ENCODE assay signal across 2 cellular contexts in the genomic region with DNA sequence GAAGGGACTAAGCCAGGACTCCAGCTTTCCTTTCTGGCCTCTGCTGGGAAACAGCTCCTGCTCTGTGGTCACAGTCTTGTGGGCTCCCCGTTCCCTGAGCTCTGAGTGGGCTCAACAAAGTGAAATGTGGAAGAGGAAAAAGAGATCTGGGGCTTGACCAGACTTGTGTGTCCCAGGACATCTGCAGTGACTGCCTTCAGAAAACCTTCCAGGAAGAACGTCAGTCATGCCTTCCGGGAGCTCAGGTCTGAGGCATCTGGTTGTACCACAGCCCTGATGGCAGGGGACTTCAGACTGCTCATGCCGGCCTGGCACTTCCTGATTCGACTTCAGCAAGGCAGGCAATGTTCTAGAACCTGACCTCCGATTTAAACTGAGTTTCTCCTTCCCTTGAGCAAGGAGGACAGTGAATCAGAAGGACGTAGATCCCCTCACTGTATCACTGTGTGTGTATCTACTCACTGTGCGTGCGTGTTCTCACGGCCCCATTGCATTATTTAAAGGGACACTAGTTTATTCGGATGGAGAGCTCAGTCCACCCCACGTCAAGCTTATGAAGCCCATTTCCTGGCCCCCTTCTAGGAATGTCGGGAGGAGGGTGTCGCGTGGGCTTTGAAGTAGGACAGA.
A peak's percentile ranks its signal among the peaks of the same experiment; 100 is the strongest.
TF ChIP-seq lines count a peak whose summit lies in the region.

No MANE protein-coding gene starts in this region.

TF ChIP-seq in IMR-90, 13 proteins besides CTCF, POLR2A, EP300 and RAD21:
- TF ChIP-seq RFX5 (IDR thresholded peaks at IDR 0.05; ENCODE audit: low read depth, low read length), result no peak
- no peak for TF ChIP-seq MAFK (IDR thresholded peaks at IDR 0.05; ENCODE audit: low read depth, low read length)
- no peak for TF ChIP-seq MXI1 (IDR thresholded peaks at IDR 0.05; ENCODE audit: borderline replicate concordance, low read depth, low read length)
- TF ChIP-seq, protein P1, sequence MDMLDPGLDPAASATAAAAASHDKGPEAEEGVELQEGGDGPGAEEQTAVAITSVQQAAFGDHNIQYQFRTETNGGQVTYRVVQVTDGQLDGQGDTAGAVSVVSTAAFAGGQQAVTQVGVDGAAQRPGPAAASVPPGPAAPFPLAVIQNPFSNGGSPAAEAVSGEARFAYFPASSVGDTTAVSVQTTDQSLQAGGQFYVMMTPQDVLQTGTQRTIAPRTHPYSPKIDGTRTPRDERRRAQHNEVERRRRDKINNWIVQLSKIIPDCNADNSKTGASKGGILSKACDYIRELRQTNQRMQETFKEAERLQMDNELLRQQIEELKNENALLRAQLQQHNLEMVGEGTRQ (IDR thresholded peaks at IDR 0.05; ENCODE audit: low read depth, low read length), result no peak
- TF ChIP-seq SMC3 (IDR thresholded peaks at IDR 0.05; ENCODE audit: low read depth, low read length), result no peak
- TF ChIP-seq BHLHE40 (IDR thresholded peaks at IDR 0.05; ENCODE audit: low read depth, low read length), result no peak
- no peak for TF ChIP-seq RCOR1 (IDR thresholded peaks at IDR 0.05; ENCODE audit: insufficient replicate concordance, low read length)
- no peak for TF ChIP-seq MAZ (IDR thresholded peaks at IDR 0.05; ENCODE audit: borderline replicate concordance, low read depth, low read length)
- no peak for TF ChIP-seq NFE2L2 (IDR thresholded peaks at IDR 0.05; ENCODE audit: low read depth, low read length)
- TF ChIP-seq FOS (IDR thresholded peaks at IDR 0.05; ENCODE audit: low read depth, low read length), result no peak
- TF ChIP-seq, protein P2, sequence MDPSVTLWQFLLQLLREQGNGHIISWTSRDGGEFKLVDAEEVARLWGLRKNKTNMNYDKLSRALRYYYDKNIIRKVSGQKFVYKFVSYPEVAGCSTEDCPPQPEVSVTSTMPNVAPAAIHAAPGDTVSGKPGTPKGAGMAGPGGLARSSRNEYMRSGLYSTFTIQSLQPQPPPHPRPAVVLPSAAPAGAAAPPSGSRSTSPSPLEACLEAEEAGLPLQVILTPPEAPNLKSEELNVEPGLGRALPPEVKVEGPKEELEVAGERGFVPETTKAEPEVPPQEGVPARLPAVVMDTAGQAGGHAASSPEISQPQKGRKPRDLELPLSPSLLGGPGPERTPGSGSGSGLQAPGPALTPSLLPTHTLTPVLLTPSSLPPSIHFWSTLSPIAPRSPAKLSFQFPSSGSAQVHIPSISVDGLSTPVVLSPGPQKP (IDR thresholded peaks at IDR 0.05; ENCODE audit: borderline replicate concordance, low read depth, low read length), result no peak
- no peak for TF ChIP-seq CHD1 (IDR thresholded peaks at IDR 0.05; ENCODE audit: low read depth, low read length)
- TF ChIP-seq CEBPB (IDR thresholded peaks at IDR 0.05; ENCODE audit: low read depth, low read length), result no peak

TF ChIP-seq in HepG2, 621 proteins besides CTCF, POLR2A, EP300 and RAD21 (continues in another document):
- TF ChIP-seq ZNF569 (CRISPR knock-in tag; IDR thresholded peaks at IDR 0.05; ENCODE audit: borderline replicate concordance) (no peak), DR1 (CRISPR knock-in tag; IDR thresholded peaks at IDR 0.05) (no peak), FOXK2 (IDR thresholded peaks at IDR 0.05) (no peak), MIER3 (CRISPR knock-in tag; IDR thresholded peaks at IDR 0.05; ENCODE audit: borderline replicate concordance) (no peak), ZNF605 (CRISPR knock-in tag; IDR thresholded peaks at IDR 0.05) (peak; percentile 10; the same call in 1 of the 2 replicates), HMG20A (CRISPR knock-in tag; IDR thresholded peaks at IDR 0.05; ENCODE audit: borderline replicate concordance) (no peak), ZNF761 (CRISPR knock-in tag; conservative IDR thresholded peaks at IDR 0.05) (no peak), ZNF782 (CRISPR knock-in tag; IDR thresholded peaks at IDR 0.05; ENCODE audit: borderline replicate concordance) (no peak), SRF (IDR thresholded peaks at IDR 0.05; ENCODE audit: low read depth, low read length) (no peak), SNAPC2 (CRISPR knock-in tag; IDR thresholded peaks at IDR 0.05) (0 out of 2 replicates have a peak, but pooled peaks have one; percentile 46), HES4 (CRISPR knock-in tag; IDR thresholded peaks at IDR 0.05; ENCODE audit: borderline replicate concordance) (no peak; the same call in 1 of the 2 replicates), ZNF382 (CRISPR knock-in tag; IDR thresholded peaks at IDR 0.05; ENCODE audit: borderline replicate concordance) (no peak), ZNF670 (CRISPR knock-in tag; IDR thresholded peaks at IDR 0.05; ENCODE audit: borderline replicate concordance) (no peak), AKAP8 (CRISPR knock-in tag; IDR thresholded peaks at IDR 0.05) (no peak), SIX4 (CRISPR knock-in tag; IDR thresholded peaks at IDR 0.05) (no peak), ZNF768 (CRISPR knock-in tag; IDR thresholded peaks at IDR 0.05) (no peak), ZNF3 (CRISPR knock-in tag; IDR thresholded peaks at IDR 0.05) (no peak), MED1 (CRISPR knock-in tag; IDR thresholded peaks at IDR 0.05) (peak; percentile 29; the same call in 1 of the 2 replicates), ZNF570 (CRISPR knock-in tag; IDR thresholded peaks at IDR 0.05; ENCODE audit: borderline replicate concordance) (no peak), ZBTB3 (CRISPR knock-in tag; IDR thresholded peaks at IDR 0.05; ENCODE audit: borderline replicate concordance, low read depth) (no peak), ZNF766 (CRISPR knock-in tag; IDR thresholded peaks at IDR 0.05; ENCODE audit: borderline replicate concordance) (0 out of 2 replicates have a peak, but pooled peaks have one; percentile 27), ZFP36 (IDR thresholded peaks at IDR 0.05; ENCODE audit: borderline replicate concordance, low read depth, low read length, partially characterized antibody) (no peak), ZSCAN22 (CRISPR knock-in tag; IDR thresholded peaks at IDR 0.05) (no peak), HOXA9 (CRISPR knock-in tag; IDR thresholded peaks at IDR 0.05; ENCODE audit: borderline replicate concordance) (no peak), BHLHE40 (IDR thresholded peaks at IDR 0.05; ENCODE audit: low read length) (no peak), HNRNPLL (IDR thresholded peaks at IDR 0.05; ENCODE audit: low read depth, low read length, poor library complexity, severe bottlenecking) (no peak), CCDC6 (CRISPR knock-in tag; IDR thresholded peaks at IDR 0.05) (no peak), ZNF543 (CRISPR knock-in tag; IDR thresholded peaks at IDR 0.05) (no peak; the same call in 1 of the 2 replicates), SIN3B (IDR thresholded peaks at IDR 0.05; ENCODE audit: low read length) (no peak)
- TF ChIP-seq, protein P3, sequence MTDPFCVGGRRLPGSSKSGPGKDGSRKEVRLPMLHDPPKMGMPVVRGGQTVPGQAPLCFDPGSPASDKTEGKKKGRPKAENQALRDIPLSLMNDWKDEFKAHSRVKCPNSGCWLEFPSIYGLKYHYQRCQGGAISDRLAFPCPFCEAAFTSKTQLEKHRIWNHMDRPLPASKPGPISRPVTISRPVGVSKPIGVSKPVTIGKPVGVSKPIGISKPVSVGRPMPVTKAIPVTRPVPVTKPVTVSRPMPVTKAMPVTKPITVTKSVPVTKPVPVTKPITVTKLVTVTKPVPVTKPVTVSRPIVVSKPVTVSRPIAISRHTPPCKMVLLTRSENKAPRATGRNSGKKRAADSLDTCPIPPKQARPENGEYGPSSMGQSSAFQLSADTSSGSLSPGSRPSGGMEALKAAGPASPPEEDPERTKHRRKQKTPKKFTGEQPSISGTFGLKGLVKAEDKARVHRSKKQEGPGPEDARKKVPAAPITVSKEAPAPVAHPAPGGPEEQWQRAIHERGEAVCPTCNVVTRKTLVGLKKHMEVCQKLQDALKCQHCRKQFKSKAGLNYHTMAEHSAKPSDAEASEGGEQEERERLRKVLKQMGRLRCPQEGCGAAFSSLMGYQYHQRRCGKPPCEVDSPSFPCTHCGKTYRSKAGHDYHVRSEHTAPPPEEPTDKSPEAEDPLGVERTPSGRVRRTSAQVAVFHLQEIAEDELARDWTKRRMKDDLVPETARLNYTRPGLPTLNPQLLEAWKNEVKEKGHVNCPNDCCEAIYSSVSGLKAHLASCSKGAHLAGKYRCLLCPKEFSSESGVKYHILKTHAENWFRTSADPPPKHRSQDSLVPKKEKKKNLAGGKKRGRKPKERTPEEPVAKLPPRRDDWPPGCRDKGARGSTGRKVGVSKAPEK (CRISPR knock-in tag; IDR thresholded peaks at IDR 0.05; ENCODE audit: borderline replicate concordance), result peak; percentile 93; the same call in 1 of the 2 replicates
- TF ChIP-seq, protein P4, sequence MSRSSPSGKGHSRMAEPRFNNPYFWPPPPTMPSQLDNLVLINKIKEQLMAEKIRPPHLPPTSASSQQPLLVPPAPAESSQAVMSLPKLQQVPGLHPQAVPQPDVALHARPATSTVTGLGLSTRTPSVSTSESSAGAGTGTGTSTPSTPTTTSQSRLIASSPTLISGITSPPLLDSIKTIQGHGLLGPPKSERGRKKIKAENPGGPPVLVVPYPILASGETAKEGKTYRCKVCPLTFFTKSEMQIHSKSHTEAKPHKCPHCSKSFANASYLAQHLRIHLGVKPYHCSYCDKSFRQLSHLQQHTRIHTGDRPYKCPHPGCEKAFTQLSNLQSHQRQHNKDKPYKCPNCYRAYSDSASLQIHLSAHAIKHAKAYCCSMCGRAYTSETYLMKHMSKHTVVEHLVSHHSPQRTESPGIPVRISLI (CRISPR knock-in tag; IDR thresholded peaks at IDR 0.05; ENCODE audit: borderline replicate concordance), result no peak
- TF ChIP-seq, protein P5, sequence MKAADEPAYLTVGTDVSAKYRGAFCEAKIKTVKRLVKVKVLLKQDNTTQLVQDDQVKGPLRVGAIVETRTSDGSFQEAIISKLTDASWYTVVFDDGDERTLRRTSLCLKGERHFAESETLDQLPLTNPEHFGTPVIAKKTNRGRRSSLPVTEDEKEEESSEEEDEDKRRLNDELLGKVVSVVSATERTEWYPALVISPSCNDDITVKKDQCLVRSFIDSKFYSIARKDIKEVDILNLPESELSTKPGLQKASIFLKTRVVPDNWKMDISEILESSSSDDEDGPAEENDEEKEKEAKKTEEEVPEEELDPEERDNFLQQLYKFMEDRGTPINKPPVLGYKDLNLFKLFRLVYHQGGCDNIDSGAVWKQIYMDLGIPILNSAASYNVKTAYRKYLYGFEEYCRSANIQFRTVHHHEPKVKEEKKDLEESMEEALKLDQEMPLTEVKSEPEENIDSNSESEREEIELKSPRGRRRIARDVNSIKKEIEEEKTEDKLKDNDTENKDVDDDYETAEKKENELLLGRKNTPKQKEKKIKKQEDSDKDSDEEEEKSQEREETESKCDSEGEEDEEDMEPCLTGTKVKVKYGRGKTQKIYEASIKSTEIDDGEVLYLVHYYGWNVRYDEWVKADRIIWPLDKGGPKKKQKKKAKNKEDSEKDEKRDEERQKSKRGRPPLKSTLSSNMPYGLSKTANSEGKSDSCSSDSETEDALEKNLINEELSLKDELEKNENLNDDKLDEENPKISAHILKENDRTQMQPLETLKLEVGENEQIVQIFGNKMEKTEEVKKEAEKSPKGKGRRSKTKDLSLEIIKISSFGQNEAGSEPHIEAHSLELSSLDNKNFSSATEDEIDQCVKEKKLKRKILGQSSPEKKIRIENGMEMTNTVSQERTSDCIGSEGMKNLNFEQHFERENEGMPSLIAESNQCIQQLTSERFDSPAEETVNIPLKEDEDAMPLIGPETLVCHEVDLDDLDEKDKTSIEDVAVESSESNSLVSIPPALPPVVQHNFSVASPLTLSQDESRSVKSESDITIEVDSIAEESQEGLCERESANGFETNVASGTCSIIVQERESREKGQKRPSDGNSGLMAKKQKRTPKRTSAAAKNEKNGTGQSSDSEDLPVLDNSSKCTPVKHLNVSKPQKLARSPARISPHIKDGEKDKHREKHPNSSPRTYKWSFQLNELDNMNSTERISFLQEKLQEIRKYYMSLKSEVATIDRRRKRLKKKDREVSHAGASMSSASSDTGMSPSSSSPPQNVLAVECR (CRISPR knock-in tag; IDR thresholded peaks at IDR 0.05; ENCODE audit: borderline replicate concordance), result peak; percentile 21
- TF ChIP-seq, protein P6, sequence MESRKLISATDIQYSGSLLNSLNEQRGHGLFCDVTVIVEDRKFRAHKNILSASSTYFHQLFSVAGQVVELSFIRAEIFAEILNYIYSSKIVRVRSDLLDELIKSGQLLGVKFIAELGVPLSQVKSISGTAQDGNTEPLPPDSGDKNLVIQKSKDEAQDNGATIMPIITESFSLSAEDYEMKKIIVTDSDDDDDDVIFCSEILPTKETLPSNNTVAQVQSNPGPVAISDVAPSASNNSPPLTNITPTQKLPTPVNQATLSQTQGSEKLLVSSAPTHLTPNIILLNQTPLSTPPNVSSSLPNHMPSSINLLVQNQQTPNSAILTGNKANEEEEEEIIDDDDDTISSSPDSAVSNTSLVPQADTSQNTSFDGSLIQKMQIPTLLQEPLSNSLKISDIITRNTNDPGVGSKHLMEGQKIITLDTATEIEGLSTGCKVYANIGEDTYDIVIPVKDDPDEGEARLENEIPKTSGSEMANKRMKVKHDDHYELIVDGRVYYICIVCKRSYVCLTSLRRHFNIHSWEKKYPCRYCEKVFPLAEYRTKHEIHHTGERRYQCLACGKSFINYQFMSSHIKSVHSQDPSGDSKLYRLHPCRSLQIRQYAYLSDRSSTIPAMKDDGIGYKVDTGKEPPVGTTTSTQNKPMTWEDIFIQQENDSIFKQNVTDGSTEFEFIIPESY (CRISPR knock-in tag; IDR thresholded peaks at IDR 0.05), result no peak
- TF ChIP-seq, protein P7, sequence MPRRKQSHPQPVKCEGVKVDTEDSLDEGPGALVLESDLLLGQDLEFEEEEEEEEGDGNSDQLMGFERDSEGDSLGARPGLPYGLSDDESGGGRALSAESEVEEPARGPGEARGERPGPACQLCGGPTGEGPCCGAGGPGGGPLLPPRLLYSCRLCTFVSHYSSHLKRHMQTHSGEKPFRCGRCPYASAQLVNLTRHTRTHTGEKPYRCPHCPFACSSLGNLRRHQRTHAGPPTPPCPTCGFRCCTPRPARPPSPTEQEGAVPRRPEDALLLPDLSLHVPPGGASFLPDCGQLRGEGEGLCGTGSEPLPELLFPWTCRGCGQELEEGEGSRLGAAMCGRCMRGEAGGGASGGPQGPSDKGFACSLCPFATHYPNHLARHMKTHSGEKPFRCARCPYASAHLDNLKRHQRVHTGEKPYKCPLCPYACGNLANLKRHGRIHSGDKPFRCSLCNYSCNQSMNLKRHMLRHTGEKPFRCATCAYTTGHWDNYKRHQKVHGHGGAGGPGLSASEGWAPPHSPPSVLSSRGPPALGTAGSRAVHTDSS (CRISPR knock-in tag; conservative IDR thresholded peaks at IDR 0.05), result no peak
- TF ChIP-seq, protein P8, sequence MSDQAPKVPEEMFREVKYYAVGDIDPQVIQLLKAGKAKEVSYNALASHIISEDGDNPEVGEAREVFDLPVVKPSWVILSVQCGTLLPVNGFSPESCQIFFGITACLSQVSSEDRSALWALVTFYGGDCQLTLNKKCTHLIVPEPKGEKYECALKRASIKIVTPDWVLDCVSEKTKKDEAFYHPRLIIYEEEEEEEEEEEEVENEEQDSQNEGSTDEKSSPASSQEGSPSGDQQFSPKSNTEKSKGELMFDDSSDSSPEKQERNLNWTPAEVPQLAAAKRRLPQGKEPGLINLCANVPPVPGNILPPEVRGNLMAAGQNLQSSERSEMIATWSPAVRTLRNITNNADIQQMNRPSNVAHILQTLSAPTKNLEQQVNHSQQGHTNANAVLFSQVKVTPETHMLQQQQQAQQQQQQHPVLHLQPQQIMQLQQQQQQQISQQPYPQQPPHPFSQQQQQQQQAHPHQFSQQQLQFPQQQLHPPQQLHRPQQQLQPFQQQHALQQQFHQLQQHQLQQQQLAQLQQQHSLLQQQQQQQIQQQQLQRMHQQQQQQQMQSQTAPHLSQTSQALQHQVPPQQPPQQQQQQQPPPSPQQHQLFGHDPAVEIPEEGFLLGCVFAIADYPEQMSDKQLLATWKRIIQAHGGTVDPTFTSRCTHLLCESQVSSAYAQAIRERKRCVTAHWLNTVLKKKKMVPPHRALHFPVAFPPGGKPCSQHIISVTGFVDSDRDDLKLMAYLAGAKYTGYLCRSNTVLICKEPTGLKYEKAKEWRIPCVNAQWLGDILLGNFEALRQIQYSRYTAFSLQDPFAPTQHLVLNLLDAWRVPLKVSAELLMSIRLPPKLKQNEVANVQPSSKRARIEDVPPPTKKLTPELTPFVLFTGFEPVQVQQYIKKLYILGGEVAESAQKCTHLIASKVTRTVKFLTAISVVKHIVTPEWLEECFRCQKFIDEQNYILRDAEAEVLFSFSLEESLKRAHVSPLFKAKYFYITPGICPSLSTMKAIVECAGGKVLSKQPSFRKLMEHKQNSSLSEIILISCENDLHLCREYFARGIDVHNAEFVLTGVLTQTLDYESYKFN (CRISPR knock-in tag; conservative IDR thresholded peaks at IDR 0.05), result peak; percentile 31; the same call in 1 of the 2 replicates
